10 cellular contexts compared by ENCODE assay signal in genomic region chr2:71467180-71467815, GRCh38. TPM values are rescaled to one million over a fixed set of nuclear protein-coding genes. Genes with fewer than 3 reads are reported as not detected.
DNase-seq lines count a peak whose midpoint lies in the region; ATAC-seq and TF ChIP-seq lines count a peak whose summit lies in the region.
"Had no signal": no experiment of that assay in that cellular context is flagged by ENCODE, and none has a peak within 500 bp of the region (broad histone marks: within the 10 kb centered on the region; RNA-seq: fewer than 3 reads in every experiment).

No MANE protein-coding gene starts in this region.

- no peaks in the 10 kb centered on the region for H3K36me3 ChIP-seq in iPS-20b (ENCODE audit: insufficient read depth, low read depth, low read length)
- H3K36me3 ChIP-seq in spleen = peaks cover 0 to 10% (median 0%) of the 10 kb centered on the region in 6 donors

- no peaks in the 10 kb centered on the region for H3K9me3 Mint-ChIP-seq in activated naive CD8-positive, alpha-beta T cell treated with anti-CD3 and anti-CD28 coated beads, Interleukin-2, amount 50 U/mL, for 24 hours

- peak overlapping the region; percentile 42; the same call in 1 of the 2 replicates for H3K9ac ChIP-seq in iPS-20b (ENCODE audit: low read depth, low read length)

- H3K4me1 ChIP-seq in iPS-20b (ENCODE audit: insufficient read depth, low read length) (peaks cover 4% of the 10 kb centered on the region), spleen (peaks cover 8 to 93% (median 42%) of the 10 kb centered on the region in 6 donors)

- TF ChIP-seq CTCF in HFF-Myc (IDR thresholded peaks at IDR 0.05; ENCODE audit: low read depth, low read length, missing control alignments) (no peak), spleen (IDR thresholded peaks at IDR 0.05 in 8 of 11, conservative IDR thresholded peaks at IDR 0.05 in 3 of 11) (no peak)

- no peak for ATAC-seq in activated naive CD8-positive, alpha-beta T cell treated with anti-CD3 and anti-CD28 coated beads, Interleukin-2, amount 50 U/mL, for 24 hours

- no peak for TF ChIP-seq POLR2A in spleen (IDR thresholded peaks at IDR 0.05)

- H3K27me3 Mint-ChIP-seq in activated naive CD8-positive, alpha-beta T cell treated with anti-CD3 and anti-CD28 coated beads, Interleukin-2, amount 50 U/mL, for 24 hours = peaks cover 34% of the 10 kb centered on the region

- H3K9me3 ChIP-seq in iPS-20b (ENCODE audit: insufficient read depth, low read depth, low read length) = no peaks in the 10 kb centered on the region
- H3K9me3 ChIP-seq in spleen = peaks cover 0 to 12% (median 7%) of the 10 kb centered on the region in 8 donors

- peaks cover 6% of the 10 kb centered on the region for H3K4me1 Mint-ChIP-seq in activated naive CD8-positive, alpha-beta T cell treated with anti-CD3 and anti-CD28 coated beads, Interleukin-2, amount 50 U/mL, for 24 hours

- peak overlapping the region; percentile 75 for H3K4me3 Mint-ChIP-seq in activated naive CD8-positive, alpha-beta T cell treated with anti-CD3 and anti-CD28 coated beads, Interleukin-2, amount 50 U/mL, for 24 hours

- DNase-seq in HFF-Myc (ENCODE audit: extremely low read depth, low read depth) (no peak), spleen (no peak), T1000 (lab: John Stamatoyannopoulos, UW) (no peak), DMS 273 (lab: John Stamatoyannopoulos, UW; ENCODE audit: unreplicated experiment) (no peak), AML-193 (lab: John Stamatoyannopoulos, UW) (no peak)
- no peak for DNase-seq in activated naive CD8-positive, alpha-beta T cell treated with anti-CD3 and anti-CD28 coated beads, Interleukin-2, amount 50 U/mL, for 24 hours
- no peak for DNase-seq in effector CD4-positive, alpha-beta T cell
- DNase-seq: activated gamma-delta T cell, NCI-H1694 had no signal

- H3K4me3 ChIP-seq in HFF-Myc (replicated peaks; ENCODE audit: low read depth, low read length) = peak overlapping the region; percentile 51
- peak overlapping the region; percentile 73 for H3K4me3 ChIP-seq in iPS-20b (ENCODE audit: low read length)
- H3K4me3 ChIP-seq in spleen = peak overlapping the region; percentile 48 to 74 (median 66)

- intact Hi-C loops in spleen (cut with DNase I; ENCODE audit: low total_unique reads) = no loop called here

- H3K27ac Mint-ChIP-seq in activated naive CD8-positive, alpha-beta T cell treated with anti-CD3 and anti-CD28 coated beads, Interleukin-2, amount 50 U/mL, for 24 hours = no peak overlapping the region

- H3K27me3 ChIP-seq in iPS-20b (ENCODE audit: insufficient read depth, low read length) (peaks cover 77% of the 10 kb centered on the region), spleen (replicated peaks in 1 of 7) (peaks cover 0 to 73% (median 9%) of the 10 kb centered on the region in 7 donors)

- WGBS in spleen, 5 donors = 4 to 9% (median 5%) methylated on average over 7 of the region's 7 CpGs

- H3K27ac ChIP-seq in iPS-20b (ENCODE audit: low read length) = no peak overlapping the region
- H3K27ac ChIP-seq in spleen = peak overlapping the region; percentile 22 to 89 (median 78)

- no peaks in the 10 kb centered on the region for H3K36me3 Mint-ChIP-seq in activated naive CD8-positive, alpha-beta T cell treated with anti-CD3 and anti-CD28 coated beads, Interleukin-2, amount 50 U/mL, for 24 hours (ENCODE audit: low read depth)

RNA-seq across cellular contexts. Expression of gene DYSF, which starts 13.9 kb away (rescaled TPM):
- total RNA-seq in spleen = 100 to 1,000 TPM; 114 to 287 (median 142) TPM
- polyA plus RNA-seq in spleen = 10 to 100 TPM in 2 of 3 donors, 1 to 10 TPM in 1; 4.0 to 36.0 (median 13.7) TPM
